ENCODE assay signal across 15 cellular contexts in the genomic region with DNA sequence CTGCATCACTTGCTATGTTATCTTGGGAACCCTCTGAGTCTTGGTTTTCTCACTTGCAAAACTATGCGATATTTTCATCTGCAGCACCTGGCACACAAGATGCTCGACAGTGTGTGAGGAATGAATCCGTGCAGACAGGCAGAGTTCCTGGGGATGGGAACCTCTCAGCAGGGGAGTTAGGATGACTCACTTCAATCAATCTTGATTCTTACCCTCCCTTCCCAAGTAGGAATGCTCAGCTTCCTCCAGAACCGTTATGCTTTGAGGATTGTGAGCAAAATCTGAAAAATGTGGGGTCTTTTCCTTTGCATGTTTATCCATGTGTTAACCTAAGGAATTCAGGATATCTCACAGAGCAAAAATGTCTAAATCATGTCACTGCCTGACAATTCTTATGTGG.
DNase-seq lines count a peak whose midpoint lies in the region; ATAC-seq and TF ChIP-seq lines count a peak whose summit lies in the region.
"Had no signal": no experiment of that assay in that cellular context is flagged by ENCODE, and none has a peak within 500 bp of the region (broad histone marks: within the 10 kb centered on the region; RNA-seq: fewer than 3 reads in every experiment).

No MANE protein-coding gene starts in this region.

- H3K9me3 Mint-ChIP-seq in HFFc6, result no peaks in the 10 kb centered on the region
- H3K9me3 Mint-ChIP-seq in CD4-positive, alpha-beta T cell, result no peaks in the 10 kb centered on the region
- H3K9me3 Mint-ChIP-seq: activated naive CD4-positive, alpha-beta T cell treated with anti-CD3 and anti-CD28 coated beads, Interleukin-2, amount 50 U/mL, for 24 hours; T-helper 2 cell treated with Interferon-gamma antibody and Interleukin-4, amounts not matched to agents 5 μg/mL and 100 μg/mL, for 36 hours had no signal

- peaks cover 5% of the 10 kb centered on the region for H3K27me3 ChIP-seq in CD4-positive, alpha-beta T cell (ENCODE audit: control insufficient read depth, insufficient read depth, low read length)
- no peaks in the 10 kb centered on the region for H3K27me3 ChIP-seq in WERI-Rb-1 (ENCODE audit: insufficient read depth, low read depth, severe bottlenecking)

- no peaks in the 10 kb centered on the region for H3K36me3 ChIP-seq in WERI-Rb-1

- H3K9me3 ChIP-seq in CD4-positive, alpha-beta T cell (ENCODE audit: control insufficient read depth, low read length), result no peaks in the 10 kb centered on the region
- H3K9me3 ChIP-seq in WERI-Rb-1 (ENCODE audit: severe bottlenecking), result no peaks in the 10 kb centered on the region

- ATAC-seq in CD4-positive, alpha-beta T cell (ENCODE audit: poor library complexity), result no peak
- ATAC-seq in GM18511 (IDR thresholded peaks at IDR 0.05; ENCODE audit: unreplicated experiment), result no peak
- ATAC-seq: activated CD8-positive, alpha-beta memory T cell treated with anti-CD3 and anti-CD28 coated beads, Interleukin-2, amount 10 ng/mL, durations not matched to agents 7 days and 5 days; right cardiac atrium had no signal

- H3K4me3 ChIP-seq in astrocyte of the cerebellum (ENCODE audit: low read depth, low read length) (no peak overlapping the region), WERI-Rb-1 (ENCODE audit: low read depth, low read length) (no peak overlapping the region)
- H3K4me3 ChIP-seq: dorsolateral prefrontal cortex had no signal

- intact Hi-C loops in CD4-positive, alpha-beta T cell (cut with DNase I, micrococcal nuclease), result loop anchor here in 1 of 2 experiments (10.0 kb wide), 1 partner anchor 439 kb away; the partner anchor contains the start of gene C17orf78

- H3K27ac ChIP-seq in CD4-positive, alpha-beta T cell (ENCODE audit: low read depth, low read length), result no peak overlapping the region
- no peak overlapping the region for H3K27ac ChIP-seq in WERI-Rb-1
- H3K27ac ChIP-seq: dorsolateral prefrontal cortex had no signal

- H3K36me3 Mint-ChIP-seq in HFFc6 (ENCODE audit: low read depth), result peaks cover 4% of the 10 kb centered on the region; the same call in 1 of the 2 replicates
- H3K36me3 Mint-ChIP-seq in CD4-positive, alpha-beta T cell (ENCODE audit: low read depth), result no peaks in the 10 kb centered on the region
- H3K36me3 Mint-ChIP-seq: activated CD8-positive, alpha-beta memory T cell treated with anti-CD3 and anti-CD28 coated beads, Interleukin-2, amount 10 ng/mL, durations not matched to agents 7 days and 5 days; activated naive CD4-positive, alpha-beta T cell treated with anti-CD3 and anti-CD28 coated beads, Interleukin-2, amount 50 U/mL, for 24 hours had no signal

- TF ChIP-seq CTCF in HFFc6 (IDR thresholded peaks at IDR 0.05), result no peak
- no peak for TF ChIP-seq CTCF in astrocyte of the cerebellum (IDR thresholded peaks at IDR 0.05; ENCODE audit: low read depth, low read length, missing control alignments)
- no peak for TF ChIP-seq CTCF in CD4-positive, alpha-beta T cell (IDR thresholded peaks at IDR 0.05)
- no peak for TF ChIP-seq CTCF in WERI-Rb-1 (IDR thresholded peaks at IDR 0.05; ENCODE audit: low read depth, low read length)

- peak overlapping the region; percentile 22 for H3K27ac Mint-ChIP-seq in HFFc6
- H3K27ac Mint-ChIP-seq in CD4-positive, alpha-beta T cell, result no peak overlapping the region
- H3K27ac Mint-ChIP-seq: activated CD8-positive, alpha-beta memory T cell treated with anti-CD3 and anti-CD28 coated beads, Interleukin-2, amount 10 ng/mL, durations not matched to agents 7 days and 5 days; activated naive CD4-positive, alpha-beta T cell treated with anti-CD3 and anti-CD28 coated beads, Interleukin-2, amount 50 U/mL, for 24 hours; T-helper 2 cell treated with Interferon-gamma antibody and Interleukin-4, amounts not matched to agents 5 μg/mL and 100 μg/mL, for 36 hours had no signal

- CTCF ChIA-PET in CD4-positive, alpha-beta T cell (lab: Charles Lee), result no interaction called here

- POLR2A ChIA-PET in CD4-positive, alpha-beta T cell (lab: Charles Lee), result no interaction called here

- in situ Hi-C loops in ACHN (cut with HindIII; ENCODE audit: low pct_ligation_motif_present, low pct_unique_long_range_greater_than_20kb, low sequenced_read_pairs), result no loop called here
- in situ Hi-C loops in astrocyte of the cerebellum (cut with HindIII; ENCODE audit: low sequenced_read_pairs), result no loop called here

- DNase-seq in ACHN (peak; percentile 100), HFFc6 (peak; percentile 34), astrocyte of the cerebellum (ENCODE audit: low read depth) (peak; percentile 93), iPS-NIHi7 (ENCODE audit: extremely low spot score) (peak; percentile 46), WERI-Rb-1 (no peak)
- DNase-seq in CD4-positive, alpha-beta T cell, result no peak
- DNase-seq in activated CD4-positive, alpha-beta T cell treated with anti-CD3 and anti-CD28 coated beads, Interleukin-2, amount 50 U/mL, for 4 hours, result no peak
- DNase-seq: activated CD8-positive, alpha-beta memory T cell treated with anti-CD3 and anti-CD28 coated beads, Interleukin-2, amount 10 ng/mL, durations not matched to agents 7 days and 5 days; AML-193; NCI-H2081; right cardiac atrium had no signal

- peak overlapping the region; percentile 26; the same call in 1 of the 2 replicates for H3K4me3 Mint-ChIP-seq in HFFc6
- H3K4me3 Mint-ChIP-seq in CD4-positive, alpha-beta T cell, result no peak overlapping the region
- H3K4me3 Mint-ChIP-seq: activated CD8-positive, alpha-beta memory T cell treated with anti-CD3 and anti-CD28 coated beads, Interleukin-2, amount 10 ng/mL, durations not matched to agents 7 days and 5 days; activated naive CD4-positive, alpha-beta T cell treated with anti-CD3 and anti-CD28 coated beads, Interleukin-2, amount 50 U/mL, for 24 hours; T-helper 2 cell treated with Interferon-gamma antibody and Interleukin-4, amounts not matched to agents 5 μg/mL and 100 μg/mL, for 36 hours had no signal

- peaks cover 8% of the 10 kb centered on the region; the same call in 1 of the 2 replicates for H3K27me3 Mint-ChIP-seq in HFFc6 (ENCODE audit: insufficient read depth)
- peaks cover 42% of the 10 kb centered on the region for H3K27me3 Mint-ChIP-seq in CD4-positive, alpha-beta T cell

- peaks cover 30% of the 10 kb centered on the region for H3K4me1 Mint-ChIP-seq in HFFc6 (ENCODE audit: low read depth)
- no peaks in the 10 kb centered on the region for H3K4me1 Mint-ChIP-seq in CD4-positive, alpha-beta T cell (ENCODE audit: low read depth)
- H3K4me1 Mint-ChIP-seq: activated naive CD4-positive, alpha-beta T cell treated with anti-CD3 and anti-CD28 coated beads, Interleukin-2, amount 50 U/mL, for 24 hours had no signal

Comparison
In these comparisons a context has a peak if more than half of its experiments do, and no peak if none do; other contexts are left out.
1. DNase-seq: peak in ACHN (single experiment), HFFc6 (single experiment), astrocyte of the cerebellum (single experiment) and iPS-NIHi7 (single experiment); none in CD4-positive, alpha-beta T cell (0 of 10), WERI-Rb-1 (single experiment) and activated CD4-positive, alpha-beta T cell treated with anti-CD3 and anti-CD28 coated beads, Interleukin-2, amount 50 U/mL, for 4 hours (0 of 2).